ENCODE assay signal across 34 cellular contexts in genomic region chr1:14451217-14451616, GRCh38.
"Had no signal": no experiment of that assay in that cellular context is flagged by ENCODE, and none has a peak within 500 bp of the region (broad histone marks: within the 10 kb centered on the region; RNA-seq: fewer than 3 reads in every experiment).

No MANE protein-coding gene starts in this region.

- H3K36me3 ChIP-seq: MG63 had no signal

- H3K27me3 ChIP-seq: MG63 had no signal

- DNase-seq: Karpas-422, Kasumi-1, MG63, MM.1S, MV-4-11, NCI-H1048, NCI-H1092, NCI-H1092 treated with DMSO at 0.1 percent for 48 hours, NCI-H1105, NCI-H1105 treated with DMSO at 0.1 percent for 48 hours, NCI-H1417, NCI-H1417 treated with DMSO at 0.1 percent for 48 hours, NCI-H1436, NCI-H1436 treated with DMSO at 0.1 percent for 48 hours, NCI-H146, NCI-H1694, NCI-H1694 treated with DMSO at 0.1 percent for 48 hours, NCI-H187, NCI-H187 treated with DMSO at 0.1 percent for 48 hours, NCI-H1930, NCI-H2029, NCI-H2029 treated with DMSO at 0.1 percent for 48 hours, NCI-H2081, NCI-H2081 treated with DMSO at 0.1 percent for 48 hours, NCI-H2107, NCI-H2171, NCI-H2171 treated with DMSO at 0.1 percent for 48 hours, NCI-H2227 treated with DMSO at 0.1 percent for 48 hours, NCI-H226, NCI-H345, NCI-H446, NCI-H446 treated with DMSO at 0.1 percent for 48 hours, NCI-H510A had no signal

- H3K9me3 ChIP-seq: MG63 had no signal

- H3K27ac ChIP-seq: KMS-11 had no signal

- H3K4me3 ChIP-seq: MG63 had no signal

- H3K4me2 ChIP-seq: KMS-11 had no signal

- H3K9ac ChIP-seq: KMS-11 had no signal
